8 cellular contexts compared by ENCODE assay signal in the genomic region with DNA sequence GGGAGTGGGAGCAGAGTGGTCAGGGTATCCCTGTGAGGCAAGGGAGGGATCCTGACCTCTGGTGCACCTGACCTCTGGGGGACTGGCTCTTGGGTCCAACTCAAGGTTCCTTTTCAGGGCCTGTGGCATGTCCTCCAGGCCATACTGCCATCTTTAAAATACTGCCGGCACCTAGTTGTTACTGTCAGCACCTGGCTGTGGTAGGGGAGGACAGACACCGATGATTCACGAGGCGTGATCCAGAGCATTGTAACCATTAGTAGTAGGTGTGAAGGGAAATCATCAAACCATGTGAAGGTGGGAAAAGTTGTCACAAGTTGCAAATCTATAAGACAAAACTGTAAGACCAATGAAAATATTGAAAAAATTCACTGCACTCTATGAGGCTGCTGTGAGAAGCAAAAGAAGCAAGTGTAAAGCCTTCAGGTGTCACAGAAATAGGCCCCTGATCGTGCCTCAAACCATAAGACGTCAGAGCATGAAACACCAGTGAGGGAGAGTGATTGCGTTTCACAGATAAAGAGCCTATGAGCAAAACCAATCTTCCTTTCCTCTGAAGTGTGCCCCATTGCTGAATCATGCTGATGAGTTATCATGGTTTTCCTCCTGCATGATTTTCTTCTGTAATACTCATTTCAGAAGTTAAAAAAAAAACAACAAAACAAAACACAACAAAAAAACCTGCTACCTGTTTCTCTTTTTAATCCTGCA. TPM values are rescaled to one million over a fixed set of nuclear protein-coding genes. Genes with fewer than 3 reads are reported as not detected.
A peak's percentile ranks its signal among the peaks of the same experiment; 100 is the strongest.
DNase-seq lines count a peak whose midpoint lies in the region; ATAC-seq, FAIRE-seq and TF ChIP-seq lines count a peak whose summit lies in the region.

No MANE protein-coding gene starts in this region.

- no peak for FAIRE-seq in GM12892 (lab: Jason Lieb, UNC)

- peak; percentile 41 to 48 for DNase-seq in activated CD4-positive, alpha-beta T cell treated with anti-CD3 and anti-CD28 coated beads, Interleukin-2, amount 50 U/mL, for 4 hours
- DNase-seq in erythroblast (lab: John Stamatoyannopoulos, UW): peak; percentile 41 to 78
- DNase-seq in stimulated activated CD8-positive, alpha-beta memory T cell treated with anti-CD3 and anti-CD28 coated beads, Interleukin-12 subunit alpha, Interleukin-12 subunit beta, amount 100 ng/mL, for 4 hours (ENCODE audit: low read depth): peak; percentile 40
- DNase-seq in GM12892 (ENCODE audit: insufficient read length): no peak

- TF ChIP-seq POLR2A in erythroblast (IDR thresholded peaks at IDR 0.05; ENCODE audit: low read length) (no peak), GM12892 (IDR thresholded peaks at IDR 0.05; ENCODE audit: low read depth, low read length) (no peak)

- ATAC-seq in HG02798 (IDR thresholded peaks at IDR 0.05; ENCODE audit: poor library complexity, unreplicated experiment) (peak; percentile 59), HG02763 (IDR thresholded peaks at IDR 0.05; ENCODE audit: unreplicated experiment) (no peak), GM21390 (IDR thresholded peaks at IDR 0.05; ENCODE audit: unreplicated experiment) (no peak), GM19324 (IDR thresholded peaks at IDR 0.05; ENCODE audit: low FRiP score, unreplicated experiment) (no peak)

RNA-seq across cellular contexts. Expression of a gene that starts 55.3 kb away (rescaled TPM):
- polyA plus RNA-seq in GM12892 (2012; ENCODE audit: missing spikeins): 19.6 TPM
